Comparison of ENCODE assay signal across 8 cellular contexts in the genomic region with DNA sequence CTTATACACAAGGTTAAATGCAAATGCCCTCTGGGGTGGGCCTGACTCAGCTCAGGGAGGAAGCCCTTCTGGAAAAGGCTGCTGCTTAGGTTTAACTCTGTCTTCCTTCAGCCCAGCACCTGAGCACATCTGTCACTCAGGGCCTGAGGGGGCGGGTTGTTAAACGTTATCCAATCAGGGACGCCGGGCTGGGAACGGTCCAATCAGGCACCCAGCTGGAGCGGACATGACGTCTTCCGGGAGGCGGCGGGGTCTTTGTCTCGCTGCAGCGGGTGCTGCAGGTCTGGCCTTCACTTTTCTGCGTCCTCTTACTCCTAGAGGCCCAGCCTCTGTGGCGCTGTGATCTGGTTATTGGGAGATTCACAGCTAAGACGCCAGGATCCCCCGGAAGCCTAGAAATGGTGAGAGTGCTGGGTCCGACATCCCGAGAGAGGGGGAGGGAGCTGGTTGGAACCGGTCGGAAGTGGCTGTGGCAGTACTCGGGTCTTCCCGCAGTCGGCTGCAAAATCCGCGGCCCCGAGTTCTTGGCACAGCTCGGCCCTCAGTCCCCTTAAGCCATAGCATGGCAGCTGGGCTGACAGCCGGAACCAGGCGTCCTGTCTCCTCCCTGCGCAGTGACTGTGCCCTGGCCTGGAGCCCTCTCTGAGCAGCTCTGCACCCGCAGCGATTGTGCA. TPM values are rescaled to one million over a fixed set of nuclear protein-coding genes. Genes with fewer than 3 reads are reported as not detected.
DNase-seq lines count a peak whose midpoint lies in the region; ATAC-seq and TF ChIP-seq lines count a peak whose summit lies in the region.

A gene (plus strand): TSS at position 258 of the 674 bp plus-strand sequence. CDS start 141 bp downstream, at position 399.

- H3K27me3 Mint-ChIP-seq in CD4-positive, CD25-positive, alpha-beta regulatory T cell, result no peaks in the 10 kb centered on the region

- H3K4me1 ChIP-seq in CD4-positive, CD25-positive, alpha-beta regulatory T cell (ENCODE audit: control insufficient read depth, insufficient read depth, low read length, poor library complexity, severe bottlenecking), result peaks cover 25% of the 10 kb centered on the region
- H3K4me1 ChIP-seq in liver (ENCODE audit: control insufficient read depth in 4 of 4, insufficient read depth in 4 of 4, low read length in 3 of 4), result peaks cover 0 to 12% (median 5%) of the 10 kb centered on the region in 4 donors

- H3K9ac ChIP-seq in liver (ENCODE audit: low read depth in 1 of 2, low read length in 2 of 2), result peak within 1 kb of the TSS; percentile 59 to 79

- TF ChIP-seq CTCF in dorsolateral prefrontal cortex (IDR thresholded peaks at IDR 0.05 in 54 of 56, conservative IDR thresholded peaks at IDR 0.05 in 2 of 56; ENCODE audit: low read depth in 1 of 56, partially characterized antibody in 56 of 56), result peak in 10 of 56 donors; percentile 6 to 37 (median 21)
- TF ChIP-seq CTCF in liver (IDR thresholded peaks at IDR 0.05; ENCODE audit: low read depth, low read length, missing input control), result no peak

- H3K4me3 Mint-ChIP-seq in CD4-positive, CD25-positive, alpha-beta regulatory T cell, result peak within 1 kb of the TSS; percentile 98 to 99 (median 99)

- peaks cover 16% of the 10 kb centered on the region for H3K36me3 Mint-ChIP-seq in CD4-positive, CD25-positive, alpha-beta regulatory T cell

- H3K9me3 Mint-ChIP-seq in CD4-positive, CD25-positive, alpha-beta regulatory T cell, result peaks cover 0 to 3% (median 0%) of the 10 kb centered on the region in 7 donors

- no peaks in the 10 kb centered on the region for H3K9me3 ChIP-seq in CD4-positive, CD25-positive, alpha-beta regulatory T cell (ENCODE audit: control insufficient read depth in 2 of 2, low read length in 2 of 2)
- no peaks in the 10 kb centered on the region for H3K9me3 ChIP-seq in liver (ENCODE audit: control insufficient read depth in 4 of 4, low read length in 3 of 4)

- peak; percentile 87 to 97 (median 93) for DNase-seq in CD4-positive, CD25-positive, alpha-beta regulatory T cell
- peak; percentile 96 for DNase-seq in NCI-H774 (lab: John Stamatoyannopoulos, UW)
- peak; percentile 94 to 96 for DNase-seq in activated CD4-positive, alpha-beta T cell treated with anti-CD3 and anti-CD28 coated beads, Interleukin-2, amount 50 U/mL, for 48 hours
- DNase-seq in dorsolateral prefrontal cortex, result peak; percentile 96 to 98 (median 98)
- DNase-seq in stimulated activated CD4-positive, alpha-beta T cell treated with anti-CD3 and anti-CD28 coated beads, Interleukin-4, amount 100 ng/mL, for 1 hour, result peak; percentile 92

- TF ChIP-seq RAD21 in liver (IDR thresholded peaks at IDR 0.05), result no peak

- WGBS in liver, result under 1% methylated on average over 32 of the region's 32 CpGs

- H3K4me3 ChIP-seq in CD4-positive, CD25-positive, alpha-beta regulatory T cell (ENCODE audit: low read depth, low read length), result peak within 1 kb of the TSS; percentile 89
- H3K4me3 ChIP-seq in dorsolateral prefrontal cortex (peak within 1 kb of the TSS; percentile 65 to 96 (median 84)), liver (ENCODE audit: low read depth in 1 of 3, low read length in 3 of 3) (peak within 1 kb of the TSS; percentile 70 to 97 (median 88))

- no peaks in the 10 kb centered on the region for H3K27me3 ChIP-seq in CD4-positive, CD25-positive, alpha-beta regulatory T cell (ENCODE audit: control insufficient read depth, insufficient read depth, low read length)
- H3K27me3 ChIP-seq in dorsolateral prefrontal cortex (no peaks in the 10 kb centered on the region), liver (ENCODE audit: control insufficient read depth in 4 of 4, insufficient read depth in 4 of 4, low read length in 3 of 4) (no peaks in the 10 kb centered on the region)

- H3K27ac Mint-ChIP-seq in CD4-positive, CD25-positive, alpha-beta regulatory T cell, result peak within 1 kb of the TSS; percentile 89 to 99 (median 98)

- ATAC-seq in CD4-positive, CD25-positive, alpha-beta regulatory T cell (ENCODE audit: low read depth in 2 of 2), result peak; percentile 99 to 100
- ATAC-seq in GM19438 (IDR thresholded peaks at IDR 0.05; ENCODE audit: low read depth, unreplicated experiment) (peak; percentile 100), HG03571 (IDR thresholded peaks at IDR 0.05; ENCODE audit: unreplicated experiment) (peak; percentile 100)

- intact Hi-C loops in dorsolateral prefrontal cortex (cut with DNase I), result loop anchor here in 1 of 2 donors (10.0 kb wide), 3 partner anchors 90 to 230 kb away; a partner anchor contains a TSS

- H3K4me1 Mint-ChIP-seq in CD4-positive, CD25-positive, alpha-beta regulatory T cell, result peaks cover 14 to 47% (median 29%) of the 10 kb centered on the region in 4 donors

- H3K27ac ChIP-seq in CD4-positive, CD25-positive, alpha-beta regulatory T cell (ENCODE audit: insufficient read depth, low read length, poor library complexity, severe bottlenecking), result peak within 1 kb of the TSS; percentile 83
- H3K27ac ChIP-seq in dorsolateral prefrontal cortex (peak within 1 kb of the TSS; percentile 4 to 90 (median 79)), liver (ENCODE audit: low read depth in 1 of 2, low read length in 2 of 2) (peak within 1 kb of the TSS; percentile 22 to 56)

- H3K36me3 ChIP-seq in CD4-positive, CD25-positive, alpha-beta regulatory T cell (ENCODE audit: control insufficient read depth, insufficient read depth, low read length), result peaks cover 3% of the 10 kb centered on the region
- peaks cover 0 to 1% (median 0%) of the 10 kb centered on the region in 4 donors for H3K36me3 ChIP-seq in liver (ENCODE audit: control insufficient read depth in 4 of 4, insufficient read depth in 3 of 4, low read depth in 1 of 4, low read length in 3 of 4)

TF ChIP-seq in liver, 16 proteins besides CTCF, POLR2A, EP300 and RAD21:
- TF ChIP-seq, protein P1, sequence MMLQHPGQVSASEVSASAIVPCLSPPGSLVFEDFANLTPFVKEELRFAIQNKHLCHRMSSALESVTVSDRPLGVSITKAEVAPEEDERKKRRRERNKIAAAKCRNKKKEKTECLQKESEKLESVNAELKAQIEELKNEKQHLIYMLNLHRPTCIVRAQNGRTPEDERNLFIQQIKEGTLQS (IDR thresholded peaks at IDR 0.05), result no peak
- peak; percentile 84 for TF ChIP-seq SP1 (IDR thresholded peaks at IDR 0.05)
- TF ChIP-seq, protein P2, sequence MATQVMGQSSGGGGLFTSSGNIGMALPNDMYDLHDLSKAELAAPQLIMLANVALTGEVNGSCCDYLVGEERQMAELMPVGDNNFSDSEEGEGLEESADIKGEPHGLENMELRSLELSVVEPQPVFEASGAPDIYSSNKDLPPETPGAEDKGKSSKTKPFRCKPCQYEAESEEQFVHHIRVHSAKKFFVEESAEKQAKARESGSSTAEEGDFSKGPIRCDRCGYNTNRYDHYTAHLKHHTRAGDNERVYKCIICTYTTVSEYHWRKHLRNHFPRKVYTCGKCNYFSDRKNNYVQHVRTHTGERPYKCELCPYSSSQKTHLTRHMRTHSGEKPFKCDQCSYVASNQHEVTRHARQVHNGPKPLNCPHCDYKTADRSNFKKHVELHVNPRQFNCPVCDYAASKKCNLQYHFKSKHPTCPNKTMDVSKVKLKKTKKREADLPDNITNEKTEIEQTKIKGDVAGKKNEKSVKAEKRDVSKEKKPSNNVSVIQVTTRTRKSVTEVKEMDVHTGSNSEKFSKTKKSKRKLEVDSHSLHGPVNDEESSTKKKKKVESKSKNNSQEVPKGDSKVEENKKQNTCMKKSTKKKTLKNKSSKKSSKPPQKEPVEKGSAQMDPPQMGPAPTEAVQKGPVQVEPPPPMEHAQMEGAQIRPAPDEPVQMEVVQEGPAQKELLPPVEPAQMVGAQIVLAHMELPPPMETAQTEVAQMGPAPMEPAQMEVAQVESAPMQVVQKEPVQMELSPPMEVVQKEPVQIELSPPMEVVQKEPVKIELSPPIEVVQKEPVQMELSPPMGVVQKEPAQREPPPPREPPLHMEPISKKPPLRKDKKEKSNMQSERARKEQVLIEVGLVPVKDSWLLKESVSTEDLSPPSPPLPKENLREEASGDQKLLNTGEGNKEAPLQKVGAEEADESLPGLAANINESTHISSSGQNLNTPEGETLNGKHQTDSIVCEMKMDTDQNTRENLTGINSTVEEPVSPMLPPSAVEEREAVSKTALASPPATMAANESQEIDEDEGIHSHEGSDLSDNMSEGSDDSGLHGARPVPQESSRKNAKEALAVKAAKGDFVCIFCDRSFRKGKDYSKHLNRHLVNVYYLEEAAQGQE (IDR thresholded peaks at IDR 0.05), result peak; percentile 63
- TF ChIP-seq, protein P3, sequence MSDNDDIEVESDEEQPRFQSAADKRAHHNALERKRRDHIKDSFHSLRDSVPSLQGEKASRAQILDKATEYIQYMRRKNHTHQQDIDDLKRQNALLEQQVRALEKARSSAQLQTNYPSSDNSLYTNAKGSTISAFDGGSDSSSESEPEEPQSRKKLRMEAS (IDR thresholded peaks at IDR 0.05), result peak; percentile 8
- peak; percentile 75 for TF ChIP-seq YY1 (IDR thresholded peaks at IDR 0.05)
- no peak for TF ChIP-seq EGR1 (IDR thresholded peaks at IDR 0.05; ENCODE audit: low read depth in 2 of 2)
- no peak for TF ChIP-seq HNF4G (IDR thresholded peaks at IDR 0.05)
- TF ChIP-seq GABPA (IDR thresholded peaks at IDR 0.05 in 1 of 2, conservative IDR thresholded peaks at IDR 0.05 in 1 of 2), result peak; percentile 61 to 89
- no peak for TF ChIP-seq HNF4A (conservative IDR thresholded peaks at IDR 0.05)
- no peak for TF ChIP-seq JUND (IDR thresholded peaks at IDR 0.05)
- TF ChIP-seq TAF1 (conservative IDR thresholded peaks at IDR 0.05), result no peak
- TF ChIP-seq FOXA1 (IDR thresholded peaks at IDR 0.05), result no peak

RNA-seq across cellular contexts. Expression of the gene that starts here (rescaled TPM):
- total RNA-seq in CD4-positive, CD25-positive, alpha-beta regulatory T cell, result 6.6 TPM
- polyA plus RNA-seq in CD4-positive, CD25-positive, alpha-beta regulatory T cell, result 10 to 100 TPM; 11.5 to 14.9 (median 13.0) TPM
- total RNA-seq in dorsolateral prefrontal cortex, result 10 to 100 TPM; 22.0 to 54.1 (median 33.1) TPM
- total RNA-seq in liver, result 1 to 10 TPM; 3.6 to 4.5 TPM
- polyA plus RNA-seq in liver, result 1 to 10 TPM; 1.4 to 3.7 TPM

Comparison
In these comparisons a context has a peak if more than half of its experiments do, and no peak if none do; other contexts are left out.
1. Peak in every context shown above with its lines: DNase-seq, ATAC-seq, H3K4me3 ChIP-seq and H3K27ac ChIP-seq.